Comparison of ENCODE assay signal across 1 cellular context in the genomic region with DNA sequence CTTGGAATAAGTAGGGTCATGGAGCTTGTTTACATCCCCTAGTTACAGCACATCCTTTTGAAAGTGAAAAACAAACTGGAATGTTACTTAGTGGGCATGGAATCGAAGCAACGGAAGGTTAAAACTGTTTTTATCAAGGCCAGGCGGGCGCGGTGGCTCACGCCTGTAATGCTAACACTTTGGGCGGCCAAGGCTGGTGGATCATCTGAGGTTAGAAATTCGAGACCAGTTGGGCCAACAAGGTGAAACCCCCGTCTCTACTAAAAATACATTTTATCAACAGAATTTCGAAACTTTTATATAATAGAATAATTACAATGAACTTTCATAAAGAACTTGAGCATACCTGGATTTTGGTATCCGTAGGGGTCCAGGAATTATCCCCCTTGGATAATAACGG.
TF ChIP-seq lines count a peak whose summit lies in the region.

No MANE protein-coding gene starts in this region.

TF ChIP-seq in HepG2, 621 proteins besides CTCF, POLR2A, EP300 and RAD21:
- TF ChIP-seq ZBTB38 (CRISPR knock-in tag; IDR thresholded peaks at IDR 0.05), result 0 out of 2 replicates have a peak, but pooled peaks have one; percentile 11
- TF ChIP-seq, protein P1, sequence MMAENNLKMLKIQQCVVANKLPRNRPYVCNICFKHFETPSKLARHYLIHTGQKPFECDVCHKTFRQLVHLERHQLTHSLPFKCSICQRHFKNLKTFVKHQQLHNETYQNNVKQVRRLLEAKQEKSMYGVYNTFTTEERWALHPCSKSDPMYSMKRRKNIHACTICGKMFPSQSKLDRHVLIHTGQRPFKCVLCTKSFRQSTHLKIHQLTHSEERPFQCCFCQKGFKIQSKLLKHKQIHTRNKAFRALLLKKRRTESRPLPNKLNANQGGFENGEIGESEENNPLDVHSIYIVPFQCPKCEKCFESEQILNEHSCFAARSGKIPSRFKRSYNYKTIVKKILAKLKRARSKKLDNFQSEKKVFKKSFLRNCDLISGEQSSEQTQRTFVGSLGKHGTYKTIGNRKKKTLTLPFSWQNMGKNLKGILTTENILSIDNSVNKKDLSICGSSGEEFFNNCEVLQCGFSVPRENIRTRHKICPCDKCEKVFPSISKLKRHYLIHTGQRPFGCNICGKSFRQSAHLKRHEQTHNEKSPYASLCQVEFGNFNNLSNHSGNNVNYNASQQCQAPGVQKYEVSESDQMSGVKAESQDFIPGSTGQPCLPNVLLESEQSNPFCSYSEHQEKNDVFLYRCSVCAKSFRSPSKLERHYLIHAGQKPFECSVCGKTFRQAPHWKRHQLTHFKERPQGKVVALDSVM (CRISPR knock-in tag; IDR thresholded peaks at IDR 0.05), result no peak
- TF ChIP-seq ZNF224 (CRISPR knock-in tag; IDR thresholded peaks at IDR 0.05), result 0 out of 2 replicates have a peak, but pooled peaks have one; percentile 12
